ENCODE assay signal across 1 cellular context in genomic region chr2:101733257-101733993, GRCh38.
A peak's percentile ranks its signal among the peaks of the same experiment; 100 is the strongest.
TF ChIP-seq lines count a peak whose summit lies in the region.

No MANE protein-coding gene starts in this region.

TF ChIP-seq in HepG2, 621 proteins besides CTCF, POLR2A, EP300 and RAD21 (continued from another document and continues in another):
- TF ChIP-seq ZNF792 (CRISPR knock-in tag; IDR thresholded peaks at IDR 0.05) (0 out of 2 replicates have a peak, but pooled peaks have one; percentile 1), MBNL3 (CRISPR knock-in tag; conservative IDR thresholded peaks at IDR 0.05) (no peak), ZFP36 (IDR thresholded peaks at IDR 0.05; ENCODE audit: borderline replicate concordance, low read depth, low read length, partially characterized antibody) (no peak), KLF6 (CRISPR knock-in tag; IDR thresholded peaks at IDR 0.05) (no peak; the same call in 1 of the 2 replicates), ZNF335 (CRISPR knock-in tag; IDR thresholded peaks at IDR 0.05) (peak; percentile 69; the same call in 1 of the 2 replicates), IRF9 (CRISPR knock-in tag; IDR thresholded peaks at IDR 0.05; ENCODE audit: borderline replicate concordance) (no peak), DPF2 (CRISPR knock-in tag; IDR thresholded peaks at IDR 0.05; ENCODE audit: borderline replicate concordance, low read depth) (peak; percentile 51; the same call in 1 of the 2 replicates), ZNF841 (CRISPR knock-in tag; IDR thresholded peaks at IDR 0.05; ENCODE audit: borderline replicate concordance) (no peak), PHF8 (CRISPR knock-in tag; IDR thresholded peaks at IDR 0.05) (peak; percentile 32), ZNF567 (CRISPR knock-in tag; IDR thresholded peaks at IDR 0.05; ENCODE audit: borderline replicate concordance) (peak; percentile 58; the same call in 1 of the 2 replicates), ZSCAN30 (CRISPR knock-in tag; IDR thresholded peaks at IDR 0.05) (no peak), ZFY (CRISPR knock-in tag; IDR thresholded peaks at IDR 0.05) (peak; percentile 64), FOXO1 (CRISPR knock-in tag; IDR thresholded peaks at IDR 0.05) (peak; percentile 72), HNF1B (CRISPR knock-in tag; IDR thresholded peaks at IDR 0.05) (peak; percentile 59), ZNF619 (CRISPR knock-in tag; IDR thresholded peaks at IDR 0.05) (peak; percentile 88; the same call in 1 of the 2 replicates), HNF4G (IDR thresholded peaks at IDR 0.05; ENCODE audit: borderline replicate concordance, low read depth, low read length) (peak; percentile 68; the same call in 1 of the 2 replicates), HNF4G (CRISPR knock-in tag; IDR thresholded peaks at IDR 0.05; ENCODE audit: borderline replicate concordance, low read depth) (0 out of 2 replicates have a peak, but pooled peaks have one; percentile 56), IRX3 (CRISPR knock-in tag; IDR thresholded peaks at IDR 0.05; ENCODE audit: borderline replicate concordance, low read depth) (no peak), ZNF775 (CRISPR knock-in tag; IDR thresholded peaks at IDR 0.05; ENCODE audit: borderline replicate concordance) (no peak), ZNF639 (CRISPR knock-in tag; conservative IDR thresholded peaks at IDR 0.05) (no peak), ZNF251 (CRISPR knock-in tag; IDR thresholded peaks at IDR 0.05) (no peak), TP53 (CRISPR knock-in tag; conservative IDR thresholded peaks at IDR 0.05) (no peak; the same call in 1 of the 2 replicates), GATAD2A (CRISPR knock-in tag; IDR thresholded peaks at IDR 0.05) (peak; percentile 75), ZNF761 (CRISPR knock-in tag; conservative IDR thresholded peaks at IDR 0.05) (no peak), ZNF550 (CRISPR knock-in tag; IDR thresholded peaks at IDR 0.05; ENCODE audit: borderline replicate concordance) (0 out of 2 replicates have a peak, but pooled peaks have one; percentile 8), ZBTB8A (CRISPR knock-in tag; IDR thresholded peaks at IDR 0.05; ENCODE audit: borderline replicate concordance, low read depth) (no peak), ZBTB2 (CRISPR knock-in tag; IDR thresholded peaks at IDR 0.05; ENCODE audit: low read depth) (no peak), FOXJ3 (CRISPR knock-in tag; IDR thresholded peaks at IDR 0.05; ENCODE audit: borderline replicate concordance) (peak; percentile 74), PLSCR1 (CRISPR knock-in tag; IDR thresholded peaks at IDR 0.05; ENCODE audit: borderline replicate concordance) (no peak), NR1H2 (CRISPR knock-in tag; IDR thresholded peaks at IDR 0.05; ENCODE audit: borderline replicate concordance, low read depth) (no peak), TBX2 (CRISPR knock-in tag; IDR thresholded peaks at IDR 0.05; ENCODE audit: borderline replicate concordance) (peak; percentile 85), ZNF260 (CRISPR knock-in tag; IDR thresholded peaks at IDR 0.05; ENCODE audit: borderline replicate concordance, low read depth) (no peak), SRF (IDR thresholded peaks at IDR 0.05; ENCODE audit: low read depth, low read length) (no peak), ZNF616 (CRISPR knock-in tag; IDR thresholded peaks at IDR 0.05; ENCODE audit: low read depth) (no peak), RBAK (CRISPR knock-in tag; IDR thresholded peaks at IDR 0.05) (peak; percentile 42; the same call in 1 of the 2 replicates), KDM1A (CRISPR knock-in tag; IDR thresholded peaks at IDR 0.05) (peak; percentile 51; the same call in 1 of the 2 replicates), RXRA (CRISPR knock-in tag; IDR thresholded peaks at IDR 0.05) (peak; percentile 65), NR2F1 (CRISPR knock-in tag; IDR thresholded peaks at IDR 0.05) (peak; percentile 57 to 90), MTA3 (CRISPR knock-in tag; IDR thresholded peaks at IDR 0.05) (no peak), BRD4 (CRISPR knock-in tag; IDR thresholded peaks at IDR 0.05) (peak; percentile 76), ZNF329 (CRISPR knock-in tag; IDR thresholded peaks at IDR 0.05; ENCODE audit: low read depth) (peak; percentile 74), POLR2AphosphoS5 (IDR thresholded peaks at IDR 0.05; ENCODE audit: low read depth, low read length) (peak; percentile 70)
- TF ChIP-seq, protein P1, sequence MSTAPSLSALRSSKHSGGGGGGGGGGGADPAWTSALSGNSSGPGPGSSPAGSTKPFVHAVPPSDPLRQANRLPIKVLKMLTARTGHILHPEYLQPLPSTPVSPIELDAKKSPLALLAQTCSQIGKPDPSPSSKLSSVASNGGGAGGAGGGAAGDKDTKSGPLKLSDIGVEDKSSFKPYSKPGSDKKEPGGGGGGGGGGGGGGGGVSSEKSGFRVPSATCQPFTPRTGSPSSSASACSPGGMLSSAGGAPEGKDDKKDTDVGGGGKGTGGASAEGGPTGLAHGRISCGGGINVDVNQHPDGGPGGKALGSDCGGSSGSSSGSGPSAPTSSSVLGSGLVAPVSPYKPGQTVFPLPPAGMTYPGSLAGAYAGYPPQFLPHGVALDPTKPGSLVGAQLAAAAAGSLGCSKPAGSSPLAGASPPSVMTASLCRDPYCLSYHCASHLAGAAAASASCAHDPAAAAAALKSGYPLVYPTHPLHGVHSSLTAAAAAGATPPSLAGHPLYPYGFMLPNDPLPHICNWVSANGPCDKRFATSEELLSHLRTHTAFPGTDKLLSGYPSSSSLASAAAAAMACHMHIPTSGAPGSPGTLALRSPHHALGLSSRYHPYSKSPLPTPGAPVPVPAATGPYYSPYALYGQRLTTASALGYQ (CRISPR knock-in tag; IDR thresholded peaks at IDR 0.05), result peak; percentile 61; the same call in 1 of the 2 replicates
- TF ChIP-seq, protein P2, sequence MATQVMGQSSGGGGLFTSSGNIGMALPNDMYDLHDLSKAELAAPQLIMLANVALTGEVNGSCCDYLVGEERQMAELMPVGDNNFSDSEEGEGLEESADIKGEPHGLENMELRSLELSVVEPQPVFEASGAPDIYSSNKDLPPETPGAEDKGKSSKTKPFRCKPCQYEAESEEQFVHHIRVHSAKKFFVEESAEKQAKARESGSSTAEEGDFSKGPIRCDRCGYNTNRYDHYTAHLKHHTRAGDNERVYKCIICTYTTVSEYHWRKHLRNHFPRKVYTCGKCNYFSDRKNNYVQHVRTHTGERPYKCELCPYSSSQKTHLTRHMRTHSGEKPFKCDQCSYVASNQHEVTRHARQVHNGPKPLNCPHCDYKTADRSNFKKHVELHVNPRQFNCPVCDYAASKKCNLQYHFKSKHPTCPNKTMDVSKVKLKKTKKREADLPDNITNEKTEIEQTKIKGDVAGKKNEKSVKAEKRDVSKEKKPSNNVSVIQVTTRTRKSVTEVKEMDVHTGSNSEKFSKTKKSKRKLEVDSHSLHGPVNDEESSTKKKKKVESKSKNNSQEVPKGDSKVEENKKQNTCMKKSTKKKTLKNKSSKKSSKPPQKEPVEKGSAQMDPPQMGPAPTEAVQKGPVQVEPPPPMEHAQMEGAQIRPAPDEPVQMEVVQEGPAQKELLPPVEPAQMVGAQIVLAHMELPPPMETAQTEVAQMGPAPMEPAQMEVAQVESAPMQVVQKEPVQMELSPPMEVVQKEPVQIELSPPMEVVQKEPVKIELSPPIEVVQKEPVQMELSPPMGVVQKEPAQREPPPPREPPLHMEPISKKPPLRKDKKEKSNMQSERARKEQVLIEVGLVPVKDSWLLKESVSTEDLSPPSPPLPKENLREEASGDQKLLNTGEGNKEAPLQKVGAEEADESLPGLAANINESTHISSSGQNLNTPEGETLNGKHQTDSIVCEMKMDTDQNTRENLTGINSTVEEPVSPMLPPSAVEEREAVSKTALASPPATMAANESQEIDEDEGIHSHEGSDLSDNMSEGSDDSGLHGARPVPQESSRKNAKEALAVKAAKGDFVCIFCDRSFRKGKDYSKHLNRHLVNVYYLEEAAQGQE (IDR thresholded peaks at IDR 0.05; ENCODE audit: borderline replicate concordance in 1 of 2, low read depth in 1 of 2, low read length in 2 of 2), result peak in 1 of 2 experiments; percentile 21; a peak in 1 of 4 replicates
- TF ChIP-seq, protein P3, sequence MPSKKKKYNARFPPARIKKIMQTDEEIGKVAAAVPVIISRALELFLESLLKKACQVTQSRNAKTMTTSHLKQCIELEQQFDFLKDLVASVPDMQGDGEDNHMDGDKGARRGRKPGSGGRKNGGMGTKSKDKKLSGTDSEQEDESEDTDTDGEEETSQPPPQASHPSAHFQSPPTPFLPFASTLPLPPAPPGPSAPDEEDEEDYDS (CRISPR knock-in tag; IDR thresholded peaks at IDR 0.05), result 0 out of 2 replicates have a peak, but pooled peaks have one; percentile 26
- TF ChIP-seq, protein P4, sequence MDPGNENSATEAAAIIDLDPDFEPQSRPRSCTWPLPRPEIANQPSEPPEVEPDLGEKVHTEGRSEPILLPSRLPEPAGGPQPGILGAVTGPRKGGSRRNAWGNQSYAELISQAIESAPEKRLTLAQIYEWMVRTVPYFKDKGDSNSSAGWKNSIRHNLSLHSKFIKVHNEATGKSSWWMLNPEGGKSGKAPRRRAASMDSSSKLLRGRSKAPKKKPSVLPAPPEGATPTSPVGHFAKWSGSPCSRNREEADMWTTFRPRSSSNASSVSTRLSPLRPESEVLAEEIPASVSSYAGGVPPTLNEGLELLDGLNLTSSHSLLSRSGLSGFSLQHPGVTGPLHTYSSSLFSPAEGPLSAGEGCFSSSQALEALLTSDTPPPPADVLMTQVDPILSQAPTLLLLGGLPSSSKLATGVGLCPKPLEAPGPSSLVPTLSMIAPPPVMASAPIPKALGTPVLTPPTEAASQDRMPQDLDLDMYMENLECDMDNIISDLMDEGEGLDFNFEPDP (CRISPR knock-in tag; conservative IDR thresholded peaks at IDR 0.05), result no peak
- TF ChIP-seq, protein P5, sequence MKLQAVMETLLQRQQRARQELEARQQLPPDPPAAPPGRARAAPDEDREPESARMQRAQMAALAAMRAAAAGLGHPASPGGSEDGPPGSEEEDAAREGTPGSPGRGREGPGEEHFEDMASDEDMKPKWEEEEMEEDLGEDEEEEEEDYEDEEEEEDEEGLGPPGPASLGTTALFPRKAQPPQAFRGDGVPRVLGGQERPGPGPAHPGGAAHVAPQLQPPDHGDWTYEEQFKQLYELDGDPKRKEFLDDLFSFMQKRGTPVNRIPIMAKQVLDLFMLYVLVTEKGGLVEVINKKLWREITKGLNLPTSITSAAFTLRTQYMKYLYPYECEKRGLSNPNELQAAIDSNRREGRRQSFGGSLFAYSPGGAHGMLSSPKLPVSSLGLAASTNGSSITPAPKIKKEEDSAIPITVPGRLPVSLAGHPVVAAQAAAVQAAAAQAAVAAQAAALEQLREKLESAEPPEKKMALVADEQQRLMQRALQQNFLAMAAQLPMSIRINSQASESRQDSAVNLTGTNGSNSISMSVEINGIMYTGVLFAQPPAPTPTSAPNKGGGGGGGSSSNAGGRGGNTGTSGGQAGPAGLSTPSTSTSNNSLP (IDR thresholded peaks at IDR 0.05; ENCODE audit: low read depth, low read length), result no peak
- TF ChIP-seq, protein P6, sequence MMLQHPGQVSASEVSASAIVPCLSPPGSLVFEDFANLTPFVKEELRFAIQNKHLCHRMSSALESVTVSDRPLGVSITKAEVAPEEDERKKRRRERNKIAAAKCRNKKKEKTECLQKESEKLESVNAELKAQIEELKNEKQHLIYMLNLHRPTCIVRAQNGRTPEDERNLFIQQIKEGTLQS (CRISPR knock-in tag; IDR thresholded peaks at IDR 0.05), result no peak
